Comparison of ENCODE assay signal across 36 cellular contexts in genomic region chr5:94775088-94775487, GRCh38.
"Had no signal": no experiment of that assay in that cellular context is flagged by ENCODE, and none has a peak within 500 bp of the region (broad histone marks: within the 10 kb centered on the region; RNA-seq: fewer than 3 reads in every experiment).

No MANE protein-coding gene starts in this region.

- DNase-seq: Karpas-422, Kasumi-1, KG1, MG63, MM.1S, MV-4-11, NCI-H1048, NCI-H1092, NCI-H1092 treated with DMSO at 0.1 percent for 48 hours, NCI-H1105, NCI-H1105 treated with DMSO at 0.1 percent for 48 hours, NCI-H1417, NCI-H1417 treated with DMSO at 0.1 percent for 48 hours, NCI-H1436, NCI-H1436 treated with DMSO at 0.1 percent for 48 hours, NCI-H1694, NCI-H1694 treated with DMSO at 0.1 percent for 48 hours, NCI-H187, NCI-H187 treated with DMSO at 0.1 percent for 48 hours, NCI-H1930, NCI-H2029, NCI-H2029 treated with DMSO at 0.1 percent for 48 hours, NCI-H2081, NCI-H2081 treated with DMSO at 0.1 percent for 48 hours, NCI-H2107, NCI-H2171, NCI-H2171 treated with DMSO at 0.1 percent for 48 hours, NCI-H2227 treated with DMSO at 0.1 percent for 48 hours, NCI-H226, NCI-H345, NCI-H446, NCI-H510A, NCI-H510A treated with DMSO at 0.1 percent for 48 hours, NCI-H524, NCI-H524 treated with DMSO at 0.1 percent for 48 hours had no signal

- H3K9me3 ChIP-seq: MG63 had no signal

- H3K9ac ChIP-seq: KMS-11 had no signal

- H3K36me3 ChIP-seq: MG63 had no signal

- H3K4me2 ChIP-seq: KMS-11 had no signal

- H3K27ac ChIP-seq: KMS-11 had no signal

- H3K4me3 ChIP-seq: MG63 had no signal
